Comparison of ENCODE assay signal across 8 cellular contexts in the genomic region with DNA sequence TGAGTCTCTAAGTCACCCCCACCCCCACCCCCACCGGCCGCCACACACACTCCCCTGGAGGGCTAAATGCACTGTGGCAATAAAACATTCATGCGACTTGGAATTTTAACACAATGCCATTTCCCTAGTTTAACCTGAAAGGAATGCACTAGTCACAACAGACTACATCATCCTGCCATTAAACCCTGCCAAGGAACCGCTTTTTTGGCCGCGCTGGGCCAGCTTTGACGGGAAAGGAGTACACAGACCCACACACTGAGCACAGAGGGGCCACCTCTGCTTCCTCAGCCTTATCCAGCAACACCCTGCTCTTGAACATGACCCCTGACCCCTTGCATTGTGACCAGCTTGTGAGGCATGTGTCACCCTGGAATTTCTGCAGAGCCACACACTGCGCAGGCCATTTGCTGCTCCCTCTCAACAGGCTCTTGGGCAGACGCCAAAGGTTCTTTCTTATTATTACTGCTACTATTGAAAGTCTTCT.
DNase-seq lines count a peak whose midpoint lies in the region; ATAC-seq, FAIRE-seq and TF ChIP-seq lines count a peak whose summit lies in the region.

No MANE protein-coding gene starts in this region.

- in situ Hi-C loops in GM13977 (cut with MboI; ENCODE audit: low pct_unique_long_range_greater_than_20kb, low sequenced_read_pairs, unreplicated experiment): no loop called here

- H3K4me3 ChIP-seq in lung: no peak overlapping the region

- H3K27ac ChIP-seq in lung (ENCODE audit: low read depth in 1 of 2, low read length in 1 of 2): peak overlapping the region in 1 of 2 donors; percentile 74

- H3K27me3 ChIP-seq in lung (ENCODE audit: control insufficient read depth, insufficient read depth): no peaks in the 10 kb centered on the region

- no peaks in the 10 kb centered on the region for H3K9me3 ChIP-seq in lung (ENCODE audit: control insufficient read depth in 2 of 2, insufficient read depth in 1 of 2, low read length in 1 of 2)

- WGBS in lung, 2 donors: 46 to 72% methylated on average over 9 of the region's 9 CpGs

- DNase-seq in A172 (ENCODE audit: low spot score) (peak; percentile 95), LoVo (ENCODE audit: low spot score) (peak; percentile 5), ecto neural progenitor cell (ENCODE audit: low spot score) (peak; percentile 69), lung (ENCODE audit: low spot score) (peak; percentile 77), urothelium cell line (ENCODE audit: low spot score) (peak; percentile 81), NCI-H510A (lab: John Stamatoyannopoulos, UW) (no peak), GM13977 (ENCODE audit: low spot score) (no peak)
- DNase-seq in activated naive CD4-positive, alpha-beta T cell treated with Interleukin-2 at 50 U/mL for 16 hours: no peak

- TF ChIP-seq CTCF in lung (IDR thresholded peaks at IDR 0.05; ENCODE audit: control extremely low read depth, extremely low read depth) (no peak), GM13977 (IDR thresholded peaks at IDR 0.05; ENCODE audit: extremely low read depth, insufficient read depth, missing control alignments) (no peak)

- H3K4me1 ChIP-seq in lung (ENCODE audit: control insufficient read depth in 2 of 2, insufficient read depth in 2 of 2, low read length in 2 of 2): no peaks in the 10 kb centered on the region

- no peak for FAIRE-seq in urothelium cell line (lab: Jason Lieb, UNC)

- no peaks in the 10 kb centered on the region for H3K36me3 ChIP-seq in lung (ENCODE audit: control insufficient read depth in 2 of 2, insufficient read depth in 2 of 2, low read length in 2 of 2)

- peak; percentile 89 for ATAC-seq in lung (ENCODE audit: insufficient read depth, low FRiP score)

Comparison
In these comparisons a context has a peak if more than half of its experiments do, and no peak if none do; other contexts are left out.
1. DNase-seq: peak in A172 (single experiment), LoVo (single experiment), ecto neural progenitor cell (single experiment), lung (single experiment) and urothelium cell line (single experiment); none in NCI-H510A (single experiment), activated naive CD4-positive, alpha-beta T cell treated with Interleukin-2 at 50 U/mL for 16 hours (single experiment) and GM13977 (single experiment).